20 cellular contexts compared by ENCODE assay signal in genomic region chr5:112735702-112736101, GRCh38. TPM values are rescaled to one million over a fixed set of nuclear protein-coding genes. Genes with fewer than 3 reads are reported as not detected.
A peak's percentile ranks its signal among the peaks of the same experiment; 100 is the strongest.
DNase-seq lines count a peak whose midpoint lies in the region; ATAC-seq, FAIRE-seq and TF ChIP-seq lines count a peak whose summit lies in the region.
"Had no signal": no experiment of that assay in that cellular context is flagged by ENCODE, and none has a peak within 500 bp of the region (broad histone marks: within the 10 kb centered on the region; RNA-seq: fewer than 3 reads in every experiment).

No MANE protein-coding gene starts in this region.

- peak; percentile 86 for DNase-seq in ELR (ENCODE audit: low read depth)
- DNase-seq in RWPE1 (ENCODE audit: low spot score), result peak; percentile 8
- peak; percentile 8 for DNase-seq in epithelial cell of esophagus (ENCODE audit: low read depth)
- no peak for DNase-seq in pancreas
- no peak for DNase-seq in activated gamma-delta T cell (lab: John Stamatoyannopoulos, UW)
- DNase-seq in erythroblast (lab: John Stamatoyannopoulos, UW), result no peak
- no peak for DNase-seq in HAP-1 (ENCODE audit: low spot score in 2 of 2)
- DNase-seq: activated naive CD4-positive, alpha-beta T cell treated with Interleukin-2 at 50 U/mL for 16 hours; central memory CD4-positive, alpha-beta T cell; heart right ventricle; left lung; NCI-H1930; NCI-H69; posterior cingulate gyrus; stimulated activated CD4-positive, alpha-beta T cell treated with anti-CD3 and anti-CD28 coated beads, Interleukin-15, amount 100 ng/mL, for 24 hours; T-cell had no signal

- TF ChIP-seq CTCF in RWPE1 (conservative IDR thresholded peaks at IDR 0.05; ENCODE audit: low read depth), result no peak
- no peak for TF ChIP-seq CTCF in epithelial cell of esophagus (IDR thresholded peaks at IDR 0.05; ENCODE audit: insufficient read depth, low read depth, low read length, missing control alignments)
- no peak for TF ChIP-seq CTCF in pancreas (IDR thresholded peaks at IDR 0.05)

- peaks cover 0 to 8% (median 0%) of the 10 kb centered on the region in 3 donors for H3K4me1 ChIP-seq in pancreas
- peaks cover 32% of the 10 kb centered on the region for H3K4me1 ChIP-seq in HAP-1

- no peaks in the 10 kb centered on the region for H3K9me3 ChIP-seq in pancreas
- H3K9me3 ChIP-seq in HAP-1, result no peaks in the 10 kb centered on the region
- H3K9me3 ChIP-seq: heart right ventricle, left lung had no signal

- no peaks in the 10 kb centered on the region for H3K27me3 ChIP-seq in pancreas
- H3K27me3 ChIP-seq in HAP-1 (ENCODE audit: low read depth), result no peaks in the 10 kb centered on the region
- H3K27me3 ChIP-seq: heart right ventricle, left lung had no signal

- 43 to 46% methylated on average over 1 of the region's 1 CpG for WGBS in pancreas, 2 donors

- no peaks in the 10 kb centered on the region for H3K36me3 ChIP-seq in pancreas
- no peaks in the 10 kb centered on the region for H3K36me3 ChIP-seq in HAP-1 (replicated peaks)
- H3K36me3 ChIP-seq: heart right ventricle, left lung had no signal

- TF ChIP-seq POLR2A in erythroblast (IDR thresholded peaks at IDR 0.05; ENCODE audit: low read length), result no peak

- CTCF ChIA-PET in RWPE1 (lab: Yijun Ruan, JAX), result interaction anchor here (0.8 to 1.0 kb wide), 2 partner anchors 74 to 185 kb away, joined by 3 read pairs; no protein-coding TSS in a partner anchor

- in situ Hi-C loops in HAP-1 (cut with MboI; ENCODE audit: low sequenced_read_pairs), result no loop called here

- no peak overlapping the region for H3K4me3 ChIP-seq in epithelial cell of esophagus (ENCODE audit: low read length)
- H3K4me3 ChIP-seq in pancreas, result no peak overlapping the region
- H3K4me3 ChIP-seq in HAP-1, result no peak overlapping the region
- H3K4me3 ChIP-seq: heart right ventricle, left lung, PC-9 had no signal

- ATAC-seq in pancreas (no peak), GM18502 (IDR thresholded peaks at IDR 0.05; ENCODE audit: poor library complexity, unreplicated experiment) (no peak)
- ATAC-seq: activated CD4-positive, CD25-positive, alpha-beta regulatory T cell treated with anti-CD3 and anti-CD28 coated beads, Interleukin-2, amount 50 U/mL, for 24 hours; heart right ventricle; left lung; T-cell had no signal

- H3K27ac ChIP-seq in RWPE1 (no peak overlapping the region), pancreas (no peak overlapping the region)
- H3K27ac ChIP-seq: heart right ventricle, left lung, PC-9 had no signal

- intact Hi-C loops in pancreas (cut with DNase I), result no loop called here

- FAIRE-seq in pancreas (lab: Jason Lieb, UNC), result peak; percentile 51
- FAIRE-seq: endometrium had no signal

- POLR2A ChIA-PET in RWPE1 (lab: Yijun Ruan, JAX; ENCODE audit: low non-redundant PET), result no interaction called here

RNA-seq across cellular contexts. Expression of gene APC, which starts 2.0 kb away (rescaled TPM):
- total RNA-seq in pancreas, result 10 to 100 TPM; 11.7 to 24.0 (median 16.5) TPM
- polyA plus RNA-seq in pancreas, result 1 to 10 TPM; 4.2 to 4.3 TPM

Comparison
In these comparisons a context has a peak if more than half of its experiments do, and no peak if none do; other contexts are left out.
1. DNase-seq: peak in ELR (single experiment), RWPE1 (single experiment) and epithelial cell of esophagus (single experiment); none in pancreas (0 of 6), activated gamma-delta T cell (single experiment), erythroblast (0 of 2) and HAP-1 (0 of 2).